9 cellular contexts compared by ENCODE assay signal in the genomic region with DNA sequence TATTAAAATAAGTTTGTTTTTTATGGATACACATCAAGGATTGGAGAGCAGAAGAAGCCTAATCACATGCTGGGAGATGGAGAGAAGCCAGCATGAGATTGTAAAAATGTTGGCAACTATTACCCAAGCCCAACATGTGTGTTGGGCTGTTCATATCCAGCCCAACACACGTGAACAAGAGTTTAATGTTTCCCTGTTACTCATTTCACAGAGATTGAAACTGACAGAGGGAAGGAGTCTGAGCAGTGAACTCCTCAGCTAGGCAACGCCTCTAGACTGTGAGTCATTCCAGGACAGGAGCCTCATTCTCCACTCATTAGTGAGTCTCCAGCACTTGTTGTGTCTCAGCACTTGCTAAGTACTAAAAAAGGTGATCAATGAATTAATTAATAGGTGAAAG. TPM values are rescaled to one million over a fixed set of nuclear protein-coding genes. Genes with fewer than 3 reads are reported as not detected.
A peak's percentile ranks its signal among the peaks of the same experiment; 100 is the strongest.
DNase-seq lines count a peak whose midpoint lies in the region; ATAC-seq and TF ChIP-seq lines count a peak whose summit lies in the region.
"Had no signal": no experiment of that assay in that cellular context is flagged by ENCODE, and none has a peak within 500 bp of the region (broad histone marks: within the 10 kb centered on the region; RNA-seq: fewer than 3 reads in every experiment).

No MANE protein-coding gene starts in this region.

- peak overlapping the region; percentile 13 for H3K4me2 ChIP-seq in fibroblast of lung (ENCODE audit: extremely low read depth, insufficient read depth, low read length)

- DNase-seq in GM04504 (ENCODE audit: low read depth) = peak; percentile 72
- peak; percentile 66 to 90 for DNase-seq in fibroblast of lung (ENCODE audit: low read depth in 2 of 2)
- no peak for DNase-seq in NCI-H345 treated with DMSO at 0.1 percent for 48 hours (lab: John Stamatoyannopoulos, UW; ENCODE audit: unreplicated experiment)
- no peak for DNase-seq in NCI-H2171 treated with DMSO at 0.1 percent for 48 hours (lab: John Stamatoyannopoulos, UW)
- no peak for DNase-seq in iPS-NIHi7 (ENCODE audit: extremely low spot score)
- DNase-seq in DMS 273 treated with DMSO at 0.1 percent for 48 hours (lab: John Stamatoyannopoulos, UW) = no peak

- H3K36me3 ChIP-seq in fibroblast of lung (ENCODE audit: control insufficient read depth, insufficient read depth, low read length) = no peaks in the 10 kb centered on the region

- no peaks in the 10 kb centered on the region for H4K20me1 ChIP-seq in fibroblast of lung (ENCODE audit: control insufficient read depth, extremely low read depth, insufficient read depth, low read length)

- peaks cover 2% of the 10 kb centered on the region for H3K4me1 ChIP-seq in fibroblast of lung (ENCODE audit: control insufficient read depth, extremely low read depth, insufficient read depth, low read length)

- no peak for TF ChIP-seq CTCF in fibroblast of lung (conservative IDR thresholded peaks at IDR 0.05 in 1 of 2, IDR thresholded peaks at IDR 0.05 in 1 of 2; ENCODE audit: low read depth in 1 of 2, low read length in 2 of 2)

- no peaks in the 10 kb centered on the region for H3K79me2 ChIP-seq in fibroblast of lung (ENCODE audit: control insufficient read depth, insufficient read depth, low read length)

- H3K27ac ChIP-seq in fibroblast of lung (ENCODE audit: insufficient read depth, low read length) = no peak overlapping the region
- H3K27ac ChIP-seq: HL-60 had no signal

- no peak overlapping the region for H3K4me3 ChIP-seq in fibroblast of lung (replicated peaks in 1 of 4; ENCODE audit: control extremely low read depth in 1 of 4, insufficient read depth in 1 of 4, low read depth in 3 of 4, low read length in 4 of 4)

- ATAC-seq in GM21381 (IDR thresholded peaks at IDR 0.05; ENCODE audit: unreplicated experiment) (peak; percentile 95), HG03460 (IDR thresholded peaks at IDR 0.05; ENCODE audit: unreplicated experiment) (peak; percentile 95)

- no peaks in the 10 kb centered on the region for H3K9me3 ChIP-seq in fibroblast of lung (ENCODE audit: control insufficient read depth, insufficient read depth, low read depth, low read length)

- no peak overlapping the region for H3K9ac ChIP-seq in fibroblast of lung (ENCODE audit: insufficient read depth, low read length)

- H3K27me3 ChIP-seq in fibroblast of lung (ENCODE audit: control insufficient read depth, insufficient read depth, low read length) = no peaks in the 10 kb centered on the region

- no peak overlapping the region for H2AFZ ChIP-seq in fibroblast of lung (ENCODE audit: low read length)

RNA-seq across cellular contexts. Expression of a gene that starts 43.2 kb away (rescaled TPM):
- 6.7 and 6.9 TPM in 2 replicates for total RNA-seq in fibroblast of lung
- polyA plus RNA-seq in fibroblast of lung = 13.2 and 28.3 TPM in 2 replicates
- 20.2 and 37.9 TPM in 2 replicates for polyA plus RNA-seq in fibroblast of lung (2012)
- polyA minus RNA-seq in fibroblast of lung (ENCODE audit: low replicate concordance) = 1.3 and 5.8 TPM in 2 replicates

Comparison
In these comparisons a context has a peak if more than half of its experiments do, and no peak if none do; other contexts are left out.
1. DNase-seq: peak in GM04504 (single experiment) and fibroblast of lung (2 of 2); none in NCI-H345 treated with DMSO at 0.1 percent for 48 hours (single experiment), NCI-H2171 treated with DMSO at 0.1 percent for 48 hours (single experiment), iPS-NIHi7 (single experiment) and DMS 273 treated with DMSO at 0.1 percent for 48 hours (single experiment).